ENCODE assay signal across 1 cellular context in genomic region chr1:202189012-202189790, GRCh38.
TF ChIP-seq lines count a peak whose summit lies in the region.

No MANE protein-coding gene starts in this region.

TF ChIP-seq in HCT116, 20 proteins besides CTCF, POLR2A, EP300 and RAD21:
- TF ChIP-seq ATF3 (IDR thresholded peaks at IDR 0.05) = no peak
TF ChIP-seq in HCT116: peak in this region for 0.
